In genomic region chr16:30762991-30763725, GRCh38 we compare ENCODE assay signal across 9 cellular contexts. TPM values are rescaled to one million over a fixed set of nuclear protein-coding genes. Genes with fewer than 3 reads are reported as not detected.
A peak's percentile ranks its signal among the peaks of the same experiment; 100 is the strongest.
DNase-seq lines count a peak whose midpoint lies in the region; ATAC-seq and TF ChIP-seq lines count a peak whose summit lies in the region.
"Had no signal": no experiment of that assay in that cellular context is flagged by ENCODE, and none has a peak within 500 bp of the region (broad histone marks: within the 10 kb centered on the region; RNA-seq: fewer than 3 reads in every experiment).

No MANE protein-coding gene starts in this region.

- H3K9ac ChIP-seq in mesenchymal stem cell (ENCODE audit: low read length), result peak overlapping the region; percentile 96

- no peak overlapping the region for H4K8ac ChIP-seq in mesenchymal stem cell (ENCODE audit: low read length)

- no peak overlapping the region for H2AFZ ChIP-seq in mesenchymal stem cell (ENCODE audit: low read depth, low read length)

- H3K14ac ChIP-seq in mesenchymal stem cell (ENCODE audit: low read length in 2 of 2), result no peak overlapping the region

- peak overlapping the region; percentile 90 to 97 (median 94) for H3K27ac Mint-ChIP-seq in brain

- no peak for DNase-seq in heart right ventricle
- DNase-seq in Right ventricle myocardium superior, result no peak
- no peak for DNase-seq in mesenchymal stem cell
- DNase-seq in upper lobe of right lung, result no peak
- no peak for DNase-seq in D341Med (ENCODE audit: low spot score)
- DNase-seq in activated CD4-positive, alpha-beta T cell treated with anti-CD3 and anti-CD28 coated beads, Interleukin-2, amount 50 U/mL, for 1 hour, result no peak
- no peak for DNase-seq in NCI-H1694 (lab: John Stamatoyannopoulos, UW)
- DNase-seq: GF-D8 had no signal

- H3K36me3 ChIP-seq in heart right ventricle (peaks cover 3 to 67% (median 39%) of the 10 kb centered on the region in 9 donors), mesenchymal stem cell (ENCODE audit: control insufficient read depth in 1 of 2, insufficient read depth in 2 of 2, low read depth in 1 of 2, low read length in 2 of 2) (peaks cover 58 to 65% of the 10 kb centered on the region in 2 experiments), upper lobe of right lung (peaks cover 50% of the 10 kb centered on the region)

- H3K4me1 Mint-ChIP-seq in brain, result peaks cover 43% of the 10 kb centered on the region

- no peak overlapping the region for H2BK15ac ChIP-seq in mesenchymal stem cell (ENCODE audit: low read depth, poor library complexity, severe bottlenecking)

- no peak overlapping the region for H2BK12ac ChIP-seq in mesenchymal stem cell (ENCODE audit: low read length in 2 of 2)

- peak overlapping the region; percentile 85 for H3K4me2 ChIP-seq in mesenchymal stem cell (ENCODE audit: low read length, poor library complexity, severe bottlenecking)

- no peak overlapping the region for H2AK5ac ChIP-seq in mesenchymal stem cell (ENCODE audit: low read length, severe bottlenecking)

- H3K27me3 Mint-ChIP-seq in brain, result peaks cover 3% of the 10 kb centered on the region

- H3K27me3 ChIP-seq in heart right ventricle (no peaks in the 10 kb centered on the region), mesenchymal stem cell (ENCODE audit: control insufficient read depth in 1 of 2, insufficient read depth in 1 of 2, low read length in 2 of 2) (no peaks in the 10 kb centered on the region), upper lobe of right lung (no peaks in the 10 kb centered on the region)

- H3K4ac ChIP-seq in mesenchymal stem cell (ENCODE audit: low read depth in 1 of 2, low read length in 2 of 2), result no peak overlapping the region

- no peaks in the 10 kb centered on the region for H3K9me3 Mint-ChIP-seq in brain

- H4K91ac ChIP-seq in mesenchymal stem cell (ENCODE audit: low read length), result no peak overlapping the region

- H3K27ac ChIP-seq in heart right ventricle (peak overlapping the region in 8 of 10 donors; percentile 88 to 97 (median 94)), mesenchymal stem cell (ENCODE audit: low read length, poor library complexity, severe bottlenecking) (no peak overlapping the region), upper lobe of right lung (peak overlapping the region; percentile 90)

- H3K4me1 ChIP-seq in heart right ventricle (peaks cover 17 to 64% (median 46%) of the 10 kb centered on the region in 9 donors), mesenchymal stem cell (ENCODE audit: control insufficient read depth, insufficient read depth, low read depth, low read length) (peaks cover 10% of the 10 kb centered on the region), upper lobe of right lung (peaks cover 25% of the 10 kb centered on the region)

- H2BK120ac ChIP-seq in mesenchymal stem cell (ENCODE audit: low read depth, low read length), result no peak overlapping the region

- WGBS in heart right ventricle, 2 donors, result 62 to 63% methylated on average over 15 of the region's 15 CpGs
- 82% methylated on average over 14 of the region's 15 CpGs for WGBS in mesenchymal stem cell

- ATAC-seq in heart right ventricle, result no peak
- no peak for ATAC-seq in Right ventricle myocardium superior (ENCODE audit: poor library complexity)
- no peak for ATAC-seq in upper lobe of right lung

- H3K4me3 Mint-ChIP-seq in brain, result peak overlapping the region; percentile 89 to 99 (median 96)

- peaks cover 47% of the 10 kb centered on the region for H3K36me3 Mint-ChIP-seq in brain

- H3K4me3 ChIP-seq in heart right ventricle (peak overlapping the region; percentile 84 to 94 (median 90)), mesenchymal stem cell (ENCODE audit: insufficient read depth in 1 of 2, low read depth in 1 of 2, low read length in 2 of 2) (peak overlapping the region; percentile 87 to 93), upper lobe of right lung (peak overlapping the region; percentile 89)

- no peak overlapping the region for H3K18ac ChIP-seq in mesenchymal stem cell (ENCODE audit: low read depth in 1 of 2, low read length in 2 of 2)

- no peaks in the 10 kb centered on the region for H3K9me3 ChIP-seq in heart right ventricle
- H3K9me3 ChIP-seq in mesenchymal stem cell (ENCODE audit: control insufficient read depth, low read length), result no peaks in the 10 kb centered on the region
- H3K9me3 ChIP-seq in upper lobe of right lung, result no peaks in the 10 kb centered on the region

- H3K79me1 ChIP-seq in mesenchymal stem cell (replicated peaks; ENCODE audit: low read length, poor library complexity, severe bottlenecking), result peaks cover 45% of the 10 kb centered on the region

- H3K23ac ChIP-seq in mesenchymal stem cell (ENCODE audit: low read length in 2 of 2), result no peak overlapping the region

- intact Hi-C loops in heart right ventricle (cut with DNase I), result loop anchor here in 1 of 10 donors (10.0 kb wide), 1 partner anchor 58 kb away; no protein-coding TSS in a partner anchor
- intact Hi-C loops in Right ventricle myocardium superior (cut with DNase I), result no loop called here
- intact Hi-C loops in upper lobe of right lung (cut with DNase I), result loop anchor here (10.0 kb wide), 1 partner anchor 48 kb away; no protein-coding TSS in a partner anchor

- no peak for TF ChIP-seq CTCF in heart right ventricle (IDR thresholded peaks at IDR 0.05)
- TF ChIP-seq CTCF in brain (conservative IDR thresholded peaks at IDR 0.05), result no peak
- no peak for TF ChIP-seq CTCF in upper lobe of right lung (IDR thresholded peaks at IDR 0.05)

- no peak overlapping the region for H2BK5ac ChIP-seq in mesenchymal stem cell (ENCODE audit: low read depth, low read length, poor library complexity, severe bottlenecking)

RNA-seq across cellular contexts. Expression of gene RNF40, which starts 1.0 kb away (rescaled TPM):
- total RNA-seq in heart right ventricle (10 to 100 TPM; 33.0 to 69.9 (median 42.6) TPM), Right ventricle myocardium superior (29.4 TPM), upper lobe of right lung (93.6 TPM)
- polyA plus RNA-seq in heart right ventricle (10 to 100 TPM; 40.2 to 50.2 TPM), brain (ENCODE audit: insufficient read depth, low read depth, low replicate concordance) (225 TPM)
- polyA plus RNA-seq in mesenchymal stem cell (2013, experiment 1 of 2), result 48.5 TPM
- polyA plus RNA-seq in mesenchymal stem cell (2013, experiment 2 of 2), result 47.8 TPM

RNA-seq across cellular contexts. Expression of gene CFAP119, which starts 1.3 kb away (rescaled TPM):
- total RNA-seq in heart right ventricle, result 1 to 10 TPM in 5 of 10 donors, under 1 TPM in 5; 0.44 to 2.2 (median 0.90) TPM
- 1 to 10 TPM; 1.9 to 2.3 TPM for polyA plus RNA-seq in heart right ventricle
- total RNA-seq in Right ventricle myocardium superior, result 0.46 TPM
- 13.4 TPM for polyA plus RNA-seq in brain (ENCODE audit: insufficient read depth, low read depth, low replicate concordance)
- 4.8 TPM for polyA plus RNA-seq in mesenchymal stem cell (2013, experiment 1 of 2)
- 4.8 TPM for polyA plus RNA-seq in mesenchymal stem cell (2013, experiment 2 of 2)
- total RNA-seq in upper lobe of right lung, result 5.5 TPM

RNA-seq across cellular contexts. Expression of gene PHKG2, which starts 14.9 kb away (rescaled TPM):
- total RNA-seq in heart right ventricle, result 10 to 100 TPM; 12.1 to 21.3 (median 15.0) TPM
- 10 to 100 TPM; 29.1 to 40.7 TPM for polyA plus RNA-seq in heart right ventricle
- 13.4 TPM for total RNA-seq in Right ventricle myocardium superior
- 39.0 TPM for polyA plus RNA-seq in brain (ENCODE audit: insufficient read depth, low read depth, low replicate concordance)
- 22.5 TPM for polyA plus RNA-seq in mesenchymal stem cell (2013, experiment 1 of 2)
- polyA plus RNA-seq in mesenchymal stem cell (2013, experiment 2 of 2), result 21.9 TPM
- total RNA-seq in upper lobe of right lung, result 26.0 TPM

RNA-seq across cellular contexts. Expression of gene ZNF629, which starts 23.8 kb away (rescaled TPM):
- total RNA-seq in heart right ventricle (10 to 100 TPM; 20.3 to 35.5 (median 27.6) TPM), Right ventricle myocardium superior (16.5 TPM), upper lobe of right lung (13.3 TPM)
- polyA plus RNA-seq in heart right ventricle (10 to 100 TPM in 1 of 2 donors, 1 to 10 TPM in 1; 7.3 to 15.4 TPM), brain (ENCODE audit: insufficient read depth, low read depth, low replicate concordance) (22.0 TPM)
- polyA plus RNA-seq in mesenchymal stem cell (2013, experiment 1 of 2), result 13.8 TPM
- 13.2 TPM for polyA plus RNA-seq in mesenchymal stem cell (2013, experiment 2 of 2)
